ENCODE assay signal across 21 cellular contexts in genomic region chr2:2455151-2455550, GRCh38.
"Had no signal": no experiment of that assay in that cellular context is flagged by ENCODE, and none has a peak within 500 bp of the region (broad histone marks: within the 10 kb centered on the region; RNA-seq: fewer than 3 reads in every experiment).

No MANE protein-coding gene starts in this region.

- H3K27ac Mint-ChIP-seq: memory B cell; natural killer cell treated with Interleukin-12 subunit alpha and Interleukin-12 subunit beta and Interleukin-15 and Interleukin-18, amount 100 ng/mL, for 72 hours; neural progenitor cell; progenitor cell of endocrine pancreas had no signal

- H3K36me3 ChIP-seq: gastrocnemius medialis, heart right ventricle, left ventricle myocardium inferior, lower lobe of right lung, neural progenitor cell, ovary had no signal

- H3K36me3 Mint-ChIP-seq: memory B cell; natural killer cell treated with Interleukin-12 subunit alpha and Interleukin-12 subunit beta and Interleukin-15 and Interleukin-18, amount 100 ng/mL, for 72 hours; neural progenitor cell had no signal

- H3K4me2 ChIP-seq: neural progenitor cell, smooth muscle cell had no signal

- H3K4me1 ChIP-seq: gastrocnemius medialis, heart right ventricle, left ventricle myocardium inferior, lower lobe of right lung, neural progenitor cell had no signal

- H3K27me3 Mint-ChIP-seq: natural killer cell treated with Interleukin-12 subunit alpha and Interleukin-12 subunit beta and Interleukin-15 and Interleukin-18, amount 100 ng/mL, for 72 hours had no signal

- H3K9me3 ChIP-seq: gastrocnemius medialis, heart right ventricle, left ventricle myocardium inferior, lower lobe of right lung, ovary had no signal

- ATAC-seq: gastrocnemius medialis; heart right ventricle; lower lobe of right lung; natural killer cell treated with Interleukin-12 subunit alpha and Interleukin-12 subunit beta and Interleukin-15 and Interleukin-18, amount 100 ng/mL, for 72 hours; right cardiac atrium had no signal

- H3K27me3 ChIP-seq: gastrocnemius medialis, neural progenitor cell, ovary had no signal

- H3K4me3 Mint-ChIP-seq: memory B cell; natural killer cell treated with Interleukin-12 subunit alpha and Interleukin-12 subunit beta and Interleukin-15 and Interleukin-18, amount 100 ng/mL, for 72 hours; neural progenitor cell had no signal

- H3K9me3 Mint-ChIP-seq: neural progenitor cell had no signal

- H2AFZ ChIP-seq: neural progenitor cell had no signal

- DNase-seq: cortex of kidney; dorsolateral prefrontal cortex; effector CD8-positive, alpha-beta T cell; gastrocnemius medialis; heart right ventricle; hypothalamus; islet precursor cell; left ventricle myocardium inferior; lower lobe of right lung; midbrain; nucleus accumbens; ovary; right cardiac atrium; stimulated activated CD4-positive, alpha-beta T cell treated with anti-CD3 and anti-CD28 coated beads, Interleukin-2, amount 100 ng/mL, for 48 hours; stimulated activated naive CD4-positive, alpha-beta T cell treated with Interleukin-2 at 50 U/mL for 16 hours; trophoblast cell had no signal

- H3K27ac ChIP-seq: dorsolateral prefrontal cortex, gastrocnemius medialis, heart right ventricle, left ventricle myocardium inferior, lower lobe of right lung, neural progenitor cell, ovary had no signal

- H3K9ac ChIP-seq: neural progenitor cell had no signal

- H3K4me1 Mint-ChIP-seq: memory B cell, neural progenitor cell had no signal

- H3K4me3 ChIP-seq: dorsolateral prefrontal cortex, gastrocnemius medialis, heart right ventricle, left ventricle myocardium inferior, lower lobe of right lung, neural progenitor cell, ovary, smooth muscle cell had no signal
